ENCODE assay signal across 8 cellular contexts in genomic region chrX:119467842-119468185, GRCh38. TPM values are rescaled to one million over a fixed set of nuclear protein-coding genes. Genes with fewer than 3 reads are reported as not detected.
DNase-seq lines count a peak whose midpoint lies in the region; FAIRE-seq and TF ChIP-seq lines count a peak whose summit lies in the region.

No MANE protein-coding gene starts in this region.

- H3K79me2 ChIP-seq in OCI-LY7 (ENCODE audit: insufficient read depth, low read depth, low read length): peaks cover 10% of the 10 kb centered on the region
- H3K79me2 ChIP-seq in endothelial cell of umbilical vein (ENCODE audit: control insufficient read depth, insufficient read depth, low read length): peaks cover 9% of the 10 kb centered on the region

- H3K36me3 ChIP-seq in OCI-LY7 (ENCODE audit: insufficient read depth, low read length) (peaks cover 34% of the 10 kb centered on the region), endothelial cell of umbilical vein (ENCODE audit: control insufficient read depth in 2 of 2, extremely low read depth in 1 of 2, insufficient read depth in 2 of 2, low read length in 2 of 2) (peaks cover 5 to 6% of the 10 kb centered on the region in 2 experiments), ovary (no peaks in the 10 kb centered on the region)

- no peak for TF ChIP-seq EP300 in ovary (IDR thresholded peaks at IDR 0.05)

- H3K9ac ChIP-seq in endothelial cell of umbilical vein (replicated peaks; ENCODE audit: extremely low read depth, insufficient read depth, low read length): no peak overlapping the region

- H3K36me3 Mint-ChIP-seq in Calu3 (ENCODE audit: insufficient read depth, unreplicated experiment): peaks cover 44% of the 10 kb centered on the region

- H3K4me2 ChIP-seq in OCI-LY7 (ENCODE audit: low read length): peak overlapping the region; percentile 93
- H3K4me2 ChIP-seq in endothelial cell of umbilical vein (ENCODE audit: insufficient read depth, low read length): peak overlapping the region; percentile 62

- H3K9me3 ChIP-seq in OCI-LY7 (ENCODE audit: low read length) (no peaks in the 10 kb centered on the region), endothelial cell of umbilical vein (replicated peaks; ENCODE audit: control insufficient read depth, insufficient read depth, low read length) (no peaks in the 10 kb centered on the region), ovary (no peaks in the 10 kb centered on the region)

- CTCF ChIA-PET in Calu3 (lab: Charles Lee): interaction anchor here (2.0 to 2.6 kb wide), 2 partner anchors 14 to 44 kb away, joined by 6 to 16 read pairs; no protein-coding TSS in a partner anchor
- CTCF ChIA-PET in OCI-LY7 (lab: Charles Lee; ENCODE audit: unreplicated experiment): no interaction called here
- CTCF ChIA-PET in endothelial cell of umbilical vein (lab: Charles Lee): interaction anchor here (0.6 to 0.7 kb wide), 2 partner anchors 15 to 349 kb away, joined by 3 read pairs; no protein-coding TSS in a partner anchor

- POLR2A ChIA-PET in OCI-LY7 (lab: Charles Lee): interaction anchor here (0.5 to 0.7 kb wide), 3 partner anchors 11 to 1280 kb away, joined by 3 to 4 read pairs (median 3); no protein-coding TSS in a partner anchor
- POLR2A ChIA-PET in endothelial cell of umbilical vein (lab: Charles Lee): interaction anchor here (0.7 kb wide), 1 partner anchor 226 kb away, joined by 3 read pairs; the partner anchor contains the start of gene SEPTIN6

- dilution Hi-C loops in endothelial cell of umbilical vein (cut with MboI; ENCODE audit: extremely low pct_ligation_motif_present, low sequenced_read_pairs): no loop called here

- no peak for DNase-seq in Calu3
- no peak for DNase-seq in OCI-LY7 (ENCODE audit: low spot score)
- DNase-seq in endothelial cell of umbilical vein (ENCODE audit: low read depth, low spot score): no peak
- no peak for DNase-seq in ovary
- DNase-seq in nucleus accumbens (lab: John Stamatoyannopoulos, UW): no peak
- DNase-seq in effector CD4-positive, alpha-beta T cell: no peak
- no peak for DNase-seq in NCI-H510A (lab: John Stamatoyannopoulos, UW)
- DNase-seq in GF-D8 (lab: John Stamatoyannopoulos, UW): no peak

- no peak for TF ChIP-seq POLR2A in endothelial cell of umbilical vein (IDR thresholded peaks at IDR 0.05; ENCODE audit: low read depth, low read length)
- no peak for TF ChIP-seq POLR2A in ovary (IDR thresholded peaks at IDR 0.05)

- no peak overlapping the region for H3K27ac ChIP-seq in OCI-LY7 (ENCODE audit: low read depth, low read length, poor library complexity, severe bottlenecking)
- no peak overlapping the region for H3K27ac ChIP-seq in endothelial cell of umbilical vein (ENCODE audit: insufficient read depth, low read depth, low read length)
- H3K27ac ChIP-seq in ovary: no peak overlapping the region

- no peaks in the 10 kb centered on the region for H3K4me1 Mint-ChIP-seq in Calu3 (ENCODE audit: low read depth, unreplicated experiment)

- no peaks in the 10 kb centered on the region for H3K27me3 Mint-ChIP-seq in Calu3 (ENCODE audit: unreplicated experiment)

- intact Hi-C loops in Calu3 (cut with micrococcal nuclease; ENCODE audit: unreplicated experiment): loop anchor here (5.0 kb wide), 1 partner anchor 76 kb away; no protein-coding TSS in a partner anchor
- intact Hi-C loops in OCI-LY7 (cut with micrococcal nuclease; ENCODE audit: unreplicated experiment): loop anchor here (2.0 kb wide), 3 partner anchors 45 to 107 kb away; partner anchors contain the start of genes SLC25A43 and UBE2A
- intact Hi-C loops in endothelial cell of umbilical vein (cut with micrococcal nuclease): loop anchor here (1.0 to 5.0 kb wide), 3 partner anchors 15 to 384 kb away; partner anchors contain the start of genes SLC25A43 and UPF3B
- intact Hi-C loops in ovary (cut with DNase I): no loop called here

- H3K4me3 ChIP-seq in OCI-LY7 (ENCODE audit: low read depth, low read length, poor library complexity, severe bottlenecking) (peak overlapping the region; percentile 99), endothelial cell of umbilical vein (replicated peaks in 1 of 3; ENCODE audit: insufficient read depth in 1 of 3, low read depth in 1 of 3, low read length in 3 of 3) (peak overlapping the region in 2 of 3 experiments; percentile 30 to 48), ovary (peak overlapping the region; percentile 82)

- no peaks in the 10 kb centered on the region for H3K9me2 ChIP-seq in OCI-LY7 (ENCODE audit: insufficient read depth, low read length)

- peaks cover 21% of the 10 kb centered on the region for H3K4me1 ChIP-seq in OCI-LY7 (ENCODE audit: insufficient read depth, low read length, poor library complexity, severe bottlenecking)
- peaks cover 5% of the 10 kb centered on the region for H3K4me1 ChIP-seq in endothelial cell of umbilical vein (ENCODE audit: control insufficient read depth, extremely low read depth, insufficient read depth, low read length)
- H3K4me1 ChIP-seq in ovary (ENCODE audit: insufficient read depth): no peaks in the 10 kb centered on the region

- H2AFZ ChIP-seq in OCI-LY7 (ENCODE audit: low read length): peak overlapping the region; percentile 96
- H2AFZ ChIP-seq in endothelial cell of umbilical vein (ENCODE audit: low read depth, low read length): peak overlapping the region; percentile 91

- 38 to 52% (median 49%) methylated on average over 8 of the region's 8 CpGs for WGBS in ovary, 3 donors

- H3K9me1 ChIP-seq in endothelial cell of umbilical vein (replicated peaks; ENCODE audit: control insufficient read depth, extremely low read depth, insufficient read depth, low read length): no peaks in the 10 kb centered on the region

- H4K20me1 ChIP-seq in OCI-LY7 (ENCODE audit: insufficient read depth, low read length): peaks cover 16% of the 10 kb centered on the region
- no peaks in the 10 kb centered on the region for H4K20me1 ChIP-seq in endothelial cell of umbilical vein (replicated peaks; ENCODE audit: control insufficient read depth, extremely low read depth, insufficient read depth, low read length)

- peak overlapping the region; percentile 84 for H3K27ac Mint-ChIP-seq in Calu3 (ENCODE audit: unreplicated experiment)

- peak overlapping the region; percentile 100 for H3K4me3 Mint-ChIP-seq in Calu3 (ENCODE audit: low read depth, unreplicated experiment)

- H3K9me3 Mint-ChIP-seq in Calu3 (ENCODE audit: low read depth, unreplicated experiment): no peaks in the 10 kb centered on the region

- TF ChIP-seq CTCF in Calu3 (IDR thresholded peaks at IDR 0.05; ENCODE audit: unreplicated experiment) (no peak), OCI-LY7 (conservative IDR thresholded peaks at IDR 0.05; ENCODE audit: low read length) (no peak), endothelial cell of umbilical vein (IDR thresholded peaks at IDR 0.05; ENCODE audit: extremely low read depth in 1 of 2, insufficient read depth in 1 of 2, low read depth in 1 of 2, low read length in 2 of 2) (no peak), ovary (IDR thresholded peaks at IDR 0.05) (no peak)

- BruUV-seq in Calu3 (replicated peaks; lab: Mats Ljungman, UMichigan): no TSS peak
- no TSS peak for BruUV-seq in OCI-LY7 (replicated peaks; lab: Mats Ljungman, UMichigan)
- BruUV-seq in endothelial cell of umbilical vein (replicated peaks; lab: Mats Ljungman, UMichigan): no TSS peak

- H3K27me3 ChIP-seq in endothelial cell of umbilical vein (ENCODE audit: control insufficient read depth in 2 of 2, insufficient read depth in 2 of 2, low read length in 2 of 2): no peaks in the 10 kb centered on the region
- no peaks in the 10 kb centered on the region for H3K27me3 ChIP-seq in ovary

- FAIRE-seq in endothelial cell of umbilical vein (lab: Jason Lieb, UNC): no peak

TF ChIP-seq in endothelial cell of umbilical vein, 7 proteins besides CTCF, POLR2A, EP300 and RAD21:
- TF ChIP-seq EZH2 (IDR thresholded peaks at IDR 0.05; ENCODE audit: borderline replicate concordance, low read depth, low read length, severe bottlenecking): no peak
- TF ChIP-seq GATA2 (IDR thresholded peaks at IDR 0.05; ENCODE audit: insufficient read depth, insufficient read length, low read depth, low read length): no peak
- no peak for TF ChIP-seq MAX (IDR thresholded peaks at IDR 0.05; ENCODE audit: insufficient read depth, insufficient read length)
- no peak for TF ChIP-seq POLR2AphosphoS5 (IDR thresholded peaks at IDR 0.05; ENCODE audit: insufficient read depth, low read depth, low read length)
- no peak for TF ChIP-seq MYC (IDR thresholded peaks at IDR 0.05; ENCODE audit: low read depth, low read length)
- TF ChIP-seq JUN (IDR thresholded peaks at IDR 0.05; ENCODE audit: borderline replicate concordance, insufficient read depth, insufficient read length, low read depth): no peak
- no peak for TF ChIP-seq FOS (IDR thresholded peaks at IDR 0.05; ENCODE audit: borderline replicate concordance, insufficient read depth, low read length)

RNA-seq across cellular contexts. Expression of gene SLC25A5, which starts 0.4 kb away (rescaled TPM):
- total RNA-seq in Calu3 (2022) (396 and 416 TPM in 2 replicates), OCI-LY7 (2022) (525 and 531 TPM in 2 replicates), endothelial cell of umbilical vein (379 and 387 TPM in 2 replicates), ovary (100 to 1,000 TPM in 6 of 7 donors, 10 to 100 TPM in 1; 97.2 to 166 (median 138) TPM)
- total RNA-seq in OCI-LY7 (2014; rRNA removed; shearing (Covaris generic)): 203 and 231 TPM in 2 replicates
- polyA plus RNA-seq in endothelial cell of umbilical vein (562 and 651 TPM in 2 replicates), ovary (100 to 1,000 TPM; 147 to 214 TPM)
- polyA plus RNA-seq in endothelial cell of umbilical vein (2011; cell fraction: cytosol; rRNA removed): 553 and 742 TPM in 2 replicates
- 209 and 261 TPM in 2 replicates for polyA plus RNA-seq in endothelial cell of umbilical vein (2011; cell fraction: nucleus; rRNA removed)
- 535 and 641 TPM in 2 replicates for polyA plus RNA-seq in endothelial cell of umbilical vein (2012)
- 359 and 440 TPM in 2 replicates for polyA minus RNA-seq in endothelial cell of umbilical vein
- 331 TPM for polyA minus RNA-seq in endothelial cell of umbilical vein (2011; cell fraction: cytosol; rRNA and poly(A)+ RNA removed)
- 39.5 and 52.0 TPM in 2 replicates for polyA minus RNA-seq in endothelial cell of umbilical vein (2011; cell fraction: nucleus; rRNA and poly(A)+ RNA removed)

Comparison
In these comparisons a context has a peak if more than half of its experiments do, and no peak if none do; other contexts are left out.
1. H3K4me3 ChIP-seq: peak in every context shown above with its lines; median percentile 99 in OCI-LY7; 82 in ovary; 39 in endothelial cell of umbilical vein.
2. intact Hi-C loops: an anchor here in Calu3 (5.0 kb wide), OCI-LY7 (2.0 kb wide) and endothelial cell of umbilical vein (1.0 to 5.0 kb wide); none called in ovary.